ENCODE assay signal across 23 cellular contexts in genomic region chr18:58037163-58037562, GRCh38.
"Had no signal": no experiment of that assay in that cellular context is flagged by ENCODE, and none has a peak within 500 bp of the region (broad histone marks: within the 10 kb centered on the region; RNA-seq: fewer than 3 reads in every experiment).

No MANE protein-coding gene starts in this region.

- H3K4me3 Mint-ChIP-seq: mesothelial cell of epicardium; naive B cell; naive thymus-derived CD8-positive, alpha-beta T cell had no signal

- ATAC-seq: foreskin keratinocyte; gastroesophageal sphincter; heart left ventricle; left cardiac atrium; left lung; left ventricle myocardium superior; lower lobe of right lung; mucosa of descending colon; naive thymus-derived CD8-positive, alpha-beta T cell had no signal

- H3K4me3 ChIP-seq: coronary artery, dorsolateral prefrontal cortex, esophagus muscularis mucosa, gastroesophageal sphincter, heart left ventricle, left lung, lower lobe of right lung, mucosa of descending colon had no signal

- H3K36me3 Mint-ChIP-seq: mesothelial cell of epicardium; naive B cell; naive thymus-derived CD8-positive, alpha-beta T cell had no signal

- H3K9me3 Mint-ChIP-seq: mesothelial cell of epicardium; naive B cell; naive thymus-derived CD8-positive, alpha-beta T cell had no signal

- FAIRE-seq: endothelial cell of umbilical vein, frontal cortex, islet of Langerhans, keratinocyte had no signal

- DNase-seq: dermis blood vessel endothelial cell; dorsolateral prefrontal cortex; effector CD4-positive, alpha-beta T cell; effector memory CD4-positive, alpha-beta T cell; foreskin keratinocyte; heart left ventricle; hippocampal formation; left cardiac atrium; left lung; left ventricle myocardium superior; lower lobe of right lung; mesenchymal stem cell; mucosa of descending colon; naive B cell; naive thymus-derived CD8-positive, alpha-beta T cell had no signal

- H3K4me1 ChIP-seq: esophagus muscularis mucosa, foreskin keratinocyte, gastroesophageal sphincter, heart left ventricle, left lung, lower lobe of right lung had no signal

- H3K9me3 ChIP-seq: esophagus muscularis mucosa, gastroesophageal sphincter, heart left ventricle, left lung, lower lobe of right lung, mucosa of descending colon had no signal

- H3K36me3 ChIP-seq: esophagus muscularis mucosa, gastroesophageal sphincter, heart left ventricle, left lung, lower lobe of right lung had no signal

- H3K27ac Mint-ChIP-seq: mesothelial cell of epicardium; naive B cell; naive thymus-derived CD8-positive, alpha-beta T cell had no signal

- H3K27ac ChIP-seq: coronary artery, dorsolateral prefrontal cortex, esophagus muscularis mucosa, foreskin keratinocyte, gastroesophageal sphincter, heart left ventricle, left lung, lower lobe of right lung had no signal

- H3K27me3 ChIP-seq: esophagus muscularis mucosa, gastroesophageal sphincter, left lung had no signal
